ENCODE assay signal across 35 cellular contexts in the genomic region with DNA sequence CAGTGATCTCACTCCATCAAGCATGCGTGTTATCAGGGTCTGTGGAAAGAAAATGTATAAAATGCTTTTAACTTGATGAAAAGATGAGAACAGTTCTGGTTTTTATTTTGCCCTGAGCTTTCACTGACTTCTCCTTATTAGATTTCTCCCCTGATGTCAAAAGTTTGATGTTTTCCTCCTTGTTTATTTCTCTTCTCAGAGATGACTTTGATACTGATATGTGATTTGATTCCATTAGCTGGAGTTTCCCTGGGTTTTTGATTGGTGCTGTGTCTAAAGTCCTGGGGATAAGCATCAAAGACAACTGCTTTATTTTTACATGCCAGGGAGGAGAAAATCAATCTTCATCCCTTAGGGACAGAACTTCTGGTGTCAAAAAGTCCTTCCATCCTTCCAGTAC.
"Had no signal": no experiment of that assay in that cellular context is flagged by ENCODE, and none has a peak within 500 bp of the region (broad histone marks: within the 10 kb centered on the region; RNA-seq: fewer than 3 reads in every experiment).

No MANE protein-coding gene starts in this region.

- H3K27me3 ChIP-seq: MG63 had no signal

- H3K36me3 ChIP-seq: MG63 had no signal

- H3K9ac ChIP-seq: KMS-11 had no signal

- H3K27ac ChIP-seq: KMS-11 had no signal

- H3K4me2 ChIP-seq: KMS-11 had no signal

- DNase-seq: Karpas-422, Kasumi-1, KG1, MG63, MM.1S, MV-4-11, NCI-H1048, NCI-H1092, NCI-H1092 treated with DMSO at 0.1 percent for 48 hours, NCI-H1105, NCI-H1105 treated with DMSO at 0.1 percent for 48 hours, NCI-H1417, NCI-H1417 treated with DMSO at 0.1 percent for 48 hours, NCI-H1436, NCI-H1436 treated with DMSO at 0.1 percent for 48 hours, NCI-H146, NCI-H1694, NCI-H1694 treated with DMSO at 0.1 percent for 48 hours, NCI-H187, NCI-H187 treated with DMSO at 0.1 percent for 48 hours, NCI-H1930, NCI-H2029, NCI-H2029 treated with DMSO at 0.1 percent for 48 hours, NCI-H2081, NCI-H2081 treated with DMSO at 0.1 percent for 48 hours, NCI-H2107, NCI-H2171, NCI-H2171 treated with DMSO at 0.1 percent for 48 hours, NCI-H2227 treated with DMSO at 0.1 percent for 48 hours, NCI-H226, NCI-H345, NCI-H446, NCI-H446 treated with DMSO at 0.1 percent for 48 hours, NCI-H510A had no signal

- H3K4me3 ChIP-seq: MG63 had no signal

- H3K9me3 ChIP-seq: MG63 had no signal
